In genomic region chr5:131305906-131306305, GRCh38 we compare ENCODE assay signal across 19 cellular contexts. TPM values are rescaled to one million over a fixed set of nuclear protein-coding genes. Genes with fewer than 3 reads are reported as not detected.
DNase-seq lines count a peak whose midpoint lies in the region; ATAC-seq and TF ChIP-seq lines count a peak whose summit lies in the region.
"Had no signal": no experiment of that assay in that cellular context is flagged by ENCODE, and none has a peak within 500 bp of the region (broad histone marks: within the 10 kb centered on the region; RNA-seq: fewer than 3 reads in every experiment).

No MANE protein-coding gene starts in this region.

- H3K4me3 ChIP-seq in endodermal cell (ENCODE audit: low read length) (peak overlapping the region; percentile 45), neural progenitor cell (no peak overlapping the region)
- H3K4me3 ChIP-seq: dorsolateral prefrontal cortex, left ventricle myocardium inferior, prostate gland, spleen, upper lobe of left lung had no signal

- H3K27ac Mint-ChIP-seq in activated CD8-positive, alpha-beta T cell treated with anti-CD3 and anti-CD28 coated beads for 36 hours = peak overlapping the region; percentile 83
- no peak overlapping the region for H3K27ac Mint-ChIP-seq in activated CD8-positive, alpha-beta T cell treated with anti-CD3 and anti-CD28 coated beads, Interleukin-2, amount 10 ng/mL, durations not matched to agents 7 days and 5 days
- H3K27ac Mint-ChIP-seq in T-cell = peak overlapping the region; percentile 49 to 71
- H3K27ac Mint-ChIP-seq in endodermal cell = no peak overlapping the region
- H3K27ac Mint-ChIP-seq in natural killer cell treated with Interleukin-12 subunit alpha and Interleukin-12 subunit beta and Interleukin-15 and Interleukin-18, amount 100 ng/mL, for 72 hours = peak overlapping the region; percentile 30 to 41
- no peak overlapping the region for H3K27ac Mint-ChIP-seq in neural progenitor cell

- POLR2A ChIA-PET in activated CD8-positive, alpha-beta T cell treated with anti-CD3 and anti-CD28 coated beads for 36 hours (lab: Charles Lee) = no interaction called here
- POLR2A ChIA-PET in activated CD8-positive, alpha-beta T cell treated with anti-CD3 and anti-CD28 coated beads, Interleukin-2, amount 10 ng/mL, durations not matched to agents 7 days and 5 days (lab: Charles Lee) = interaction anchor here (0.6 kb wide), 1 partner anchor 16 kb away, joined by 3 read pairs; no protein-coding TSS in a partner anchor
- POLR2A ChIA-PET in T-cell (lab: Charles Lee) = interaction anchor here (0.6 to 1.1 kb wide), 4 partner anchors 8 to 38 kb away, joined by 3 to 6 read pairs (median 3); no protein-coding TSS in a partner anchor

- H3K27me3 Mint-ChIP-seq in activated CD8-positive, alpha-beta T cell treated with anti-CD3 and anti-CD28 coated beads for 36 hours = no peaks in the 10 kb centered on the region
- no peaks in the 10 kb centered on the region for H3K27me3 Mint-ChIP-seq in activated CD8-positive, alpha-beta T cell treated with anti-CD3 and anti-CD28 coated beads, Interleukin-2, amount 10 ng/mL, durations not matched to agents 7 days and 5 days (ENCODE audit: low read depth)
- H3K27me3 Mint-ChIP-seq in T-cell (no peaks in the 10 kb centered on the region), endodermal cell (ENCODE audit: insufficient read depth) (no peaks in the 10 kb centered on the region), neural progenitor cell (ENCODE audit: insufficient read depth, low read depth) (peaks cover 3% of the 10 kb centered on the region)
- H3K27me3 Mint-ChIP-seq in natural killer cell treated with Interleukin-12 subunit alpha and Interleukin-12 subunit beta and Interleukin-15 and Interleukin-18, amount 100 ng/mL, for 72 hours = no peaks in the 10 kb centered on the region

- no peaks in the 10 kb centered on the region for H3F3A ChIP-seq in neural progenitor cell (ENCODE audit: low read depth)

- H3K4me3 Mint-ChIP-seq in activated CD8-positive, alpha-beta T cell treated with anti-CD3 and anti-CD28 coated beads for 36 hours = no peak overlapping the region
- H3K4me3 Mint-ChIP-seq in activated CD8-positive, alpha-beta T cell treated with anti-CD3 and anti-CD28 coated beads, Interleukin-2, amount 10 ng/mL, durations not matched to agents 7 days and 5 days = no peak overlapping the region
- H3K4me3 Mint-ChIP-seq in T-cell (peak overlapping the region; percentile 17 to 56 (median 46)), endodermal cell (no peak overlapping the region), neural progenitor cell (no peak overlapping the region)
- peak overlapping the region; percentile 23 for H3K4me3 Mint-ChIP-seq in natural killer cell treated with Interleukin-12 subunit alpha and Interleukin-12 subunit beta and Interleukin-15 and Interleukin-18, amount 100 ng/mL, for 72 hours

- H3K9me3 Mint-ChIP-seq in activated CD8-positive, alpha-beta T cell treated with anti-CD3 and anti-CD28 coated beads for 36 hours = peaks cover 7% of the 10 kb centered on the region
- no peaks in the 10 kb centered on the region for H3K9me3 Mint-ChIP-seq in activated CD8-positive, alpha-beta T cell treated with anti-CD3 and anti-CD28 coated beads, Interleukin-2, amount 10 ng/mL, durations not matched to agents 7 days and 5 days (ENCODE audit: insufficient read depth)
- H3K9me3 Mint-ChIP-seq in T-cell (peaks cover 0 to 3% (median 0%) of the 10 kb centered on the region in 3 donors), endodermal cell (peaks cover 15% of the 10 kb centered on the region), neural progenitor cell (peaks cover 35% of the 10 kb centered on the region)
- H3K9me3 Mint-ChIP-seq in natural killer cell treated with Interleukin-12 subunit alpha and Interleukin-12 subunit beta and Interleukin-15 and Interleukin-18, amount 100 ng/mL, for 72 hours = no peaks in the 10 kb centered on the region

- no peak for TF ChIP-seq CTCF in activated CD8-positive, alpha-beta T cell treated with anti-CD3 and anti-CD28 coated beads for 36 hours (IDR thresholded peaks at IDR 0.05)
- TF ChIP-seq CTCF in endodermal cell (conservative IDR thresholded peaks at IDR 0.05) (no peak), neural progenitor cell (IDR thresholded peaks at IDR 0.05) (no peak)

- CTCF ChIA-PET in activated CD8-positive, alpha-beta T cell treated with anti-CD3 and anti-CD28 coated beads for 36 hours (lab: Charles Lee) = interaction anchor here (1.4 kb wide), 1 partner anchor 13 kb away, joined by 3 read pairs; no protein-coding TSS in a partner anchor
- CTCF ChIA-PET in activated CD8-positive, alpha-beta T cell treated with anti-CD3 and anti-CD28 coated beads, Interleukin-2, amount 10 ng/mL, durations not matched to agents 7 days and 5 days (lab: Charles Lee) = interaction anchor here (0.9 kb wide), 1 partner anchor 22 kb away, joined by 3 read pairs; no protein-coding TSS in a partner anchor
- CTCF ChIA-PET in T-cell (lab: Charles Lee) = no interaction called here

- H3K4me2 ChIP-seq in neural progenitor cell = no peak overlapping the region

- DNase-seq in activated CD8-positive, alpha-beta T cell treated with anti-CD3 and anti-CD28 coated beads for 36 hours = no peak
- no peak for DNase-seq in activated CD8-positive, alpha-beta T cell treated with anti-CD3 and anti-CD28 coated beads, Interleukin-2, amount 10 ng/mL, durations not matched to agents 7 days and 5 days
- no peak for DNase-seq in T-cell
- DNase-seq in endodermal cell = no peak
- no peak for DNase-seq in natural killer cell treated with Interleukin-12 subunit alpha and Interleukin-12 subunit beta and Interleukin-15 and Interleukin-18, amount 100 ng/mL, for 72 hours (ENCODE audit: low spot score)
- DNase-seq in neural progenitor cell (ENCODE audit: low spot score) = no peak
- DNase-seq in AG20443 (ENCODE audit: low spot score) = no peak
- DNase-seq in SKM-1 (lab: John Stamatoyannopoulos, UW; ENCODE audit: unreplicated experiment) = no peak
- DNase-seq: activated CD4-positive, CD25-positive, alpha-beta regulatory T cell; amygdala; dorsolateral prefrontal cortex; left ventricle myocardium inferior; NCI-H1092 treated with DMSO at 0.1 percent for 48 hours; NCI-H82; spleen; stimulated activated naive CD4-positive, alpha-beta T cell; upper lobe of left lung had no signal

- H3K36me3 ChIP-seq in endodermal cell (ENCODE audit: control insufficient read depth, insufficient read depth, low read length) (no peaks in the 10 kb centered on the region), neural progenitor cell (no peaks in the 10 kb centered on the region)
- H3K36me3 ChIP-seq: left ventricle myocardium inferior, prostate gland, upper lobe of left lung had no signal

- H3K36me3 Mint-ChIP-seq in activated CD8-positive, alpha-beta T cell treated with anti-CD3 and anti-CD28 coated beads for 36 hours (ENCODE audit: low read depth) = peaks cover 35% of the 10 kb centered on the region
- H3K36me3 Mint-ChIP-seq in activated CD8-positive, alpha-beta T cell treated with anti-CD3 and anti-CD28 coated beads, Interleukin-2, amount 10 ng/mL, durations not matched to agents 7 days and 5 days (ENCODE audit: low read depth) = peaks cover 42% of the 10 kb centered on the region
- H3K36me3 Mint-ChIP-seq in T-cell = peaks cover 17% of the 10 kb centered on the region
- peaks cover 20% of the 10 kb centered on the region for H3K36me3 Mint-ChIP-seq in endodermal cell (ENCODE audit: low read depth)
- H3K36me3 Mint-ChIP-seq in natural killer cell treated with Interleukin-12 subunit alpha and Interleukin-12 subunit beta and Interleukin-15 and Interleukin-18, amount 100 ng/mL, for 72 hours = peaks cover 1% of the 10 kb centered on the region
- H3K36me3 Mint-ChIP-seq in neural progenitor cell = peaks cover 30% of the 10 kb centered on the region

- no peak overlapping the region for H2AFZ ChIP-seq in neural progenitor cell (replicated peaks)

- H4K20me1 ChIP-seq in neural progenitor cell (ENCODE audit: low read depth) = no peaks in the 10 kb centered on the region

- H3K27ac ChIP-seq in endodermal cell (ENCODE audit: low read depth, low read length) (no peak overlapping the region), neural progenitor cell (no peak overlapping the region)
- H3K27ac ChIP-seq: left ventricle myocardium inferior, prostate gland, RWPE1, upper lobe of left lung had no signal

- H3K4me1 ChIP-seq in endodermal cell (ENCODE audit: control insufficient read depth, insufficient read depth, low read length) (no peaks in the 10 kb centered on the region), neural progenitor cell (no peaks in the 10 kb centered on the region)
- H3K4me1 ChIP-seq: prostate gland had no signal

- peaks cover 60% of the 10 kb centered on the region for H3K4me1 Mint-ChIP-seq in activated CD8-positive, alpha-beta T cell treated with anti-CD3 and anti-CD28 coated beads for 36 hours (ENCODE audit: low read depth)
- H3K4me1 Mint-ChIP-seq in activated CD8-positive, alpha-beta T cell treated with anti-CD3 and anti-CD28 coated beads, Interleukin-2, amount 10 ng/mL, durations not matched to agents 7 days and 5 days (ENCODE audit: low read depth) = peaks cover 56% of the 10 kb centered on the region
- H3K4me1 Mint-ChIP-seq in T-cell = peaks cover 64 to 76% (median 69%) of the 10 kb centered on the region in 3 donors
- no peaks in the 10 kb centered on the region for H3K4me1 Mint-ChIP-seq in endodermal cell
- H3K4me1 Mint-ChIP-seq in natural killer cell treated with Interleukin-12 subunit alpha and Interleukin-12 subunit beta and Interleukin-15 and Interleukin-18, amount 100 ng/mL, for 72 hours (ENCODE audit: low read depth in 2 of 2) = peaks cover 49 to 56% of the 10 kb centered on the region in 2 donors
- no peaks in the 10 kb centered on the region for H3K4me1 Mint-ChIP-seq in neural progenitor cell

- H3K27me3 ChIP-seq in endodermal cell (ENCODE audit: control insufficient read depth, insufficient read depth, low read length, poor library complexity, severe bottlenecking) = no peaks in the 10 kb centered on the region
- H3K27me3 ChIP-seq in neural progenitor cell = no peaks in the 10 kb centered on the region
- H3K27me3 ChIP-seq: dorsolateral prefrontal cortex, spleen, upper lobe of left lung had no signal

- H3K9ac ChIP-seq in endodermal cell (ENCODE audit: extremely low read depth, low read length, poor library complexity, severe bottlenecking) = no peak overlapping the region
- no peak overlapping the region for H3K9ac ChIP-seq in neural progenitor cell

- 96 to 100% methylated on average over 2 of the region's 2 CpGs for WGBS in endodermal cell (ENCODE audit: insufficient coverage in 1 of 2, insufficient read length in 1 of 2), 2 experiments

- peaks cover 63% of the 10 kb centered on the region for H3K79me2 ChIP-seq in neural progenitor cell (ENCODE audit: low read depth)

- H3K9me3 ChIP-seq in endodermal cell (ENCODE audit: control insufficient read depth, low read length) (peaks cover 12% of the 10 kb centered on the region), neural progenitor cell (ENCODE audit: low read depth) (peaks cover 6% of the 10 kb centered on the region)
- H3K9me3 ChIP-seq: prostate gland, spleen, upper lobe of left lung had no signal

- no peak for ATAC-seq in activated CD8-positive, alpha-beta T cell treated with anti-CD3 and anti-CD28 coated beads for 36 hours
- ATAC-seq in activated CD8-positive, alpha-beta T cell treated with anti-CD3 and anti-CD28 coated beads, Interleukin-2, amount 10 ng/mL, durations not matched to agents 7 days and 5 days = no peak
- ATAC-seq in T-cell (replicated peaks in 1 of 4) = peak in 1 of 4 experiments; percentile 20
- no peak for ATAC-seq in natural killer cell treated with Interleukin-12 subunit alpha and Interleukin-12 subunit beta and Interleukin-15 and Interleukin-18, amount 100 ng/mL, for 72 hours

- intact Hi-C loops in activated CD8-positive, alpha-beta T cell treated with anti-CD3 and anti-CD28 coated beads for 36 hours (cut with micrococcal nuclease) = no loop called here

RNA-seq across cellular contexts. Expression of gene CDC42SE2, which starts 42.1 kb away (rescaled TPM):
- 100 to 1,000 TPM; 100 to 102 TPM for total RNA-seq in activated CD8-positive, alpha-beta T cell treated with anti-CD3 and anti-CD28 coated beads for 36 hours
- 100 to 1,000 TPM; 115 to 126 TPM for total RNA-seq in activated CD8-positive, alpha-beta T cell treated with anti-CD3 and anti-CD28 coated beads, Interleukin-2, amount 10 ng/mL, durations not matched to agents 7 days and 5 days
- total RNA-seq in T-cell (100 to 1,000 TPM; 229 to 259 (median 238) TPM), endodermal cell (10 to 100 TPM; 28.6 to 36.4 TPM), neural progenitor cell (ENCODE audit: low replicate concordance) (52.8 and 79.9 TPM in 2 replicates)
- 29.8 TPM for polyA plus RNA-seq in endodermal cell (2013, experiment 1 of 2)
- 26.4 TPM for polyA plus RNA-seq in endodermal cell (2013, experiment 2 of 2)
- total RNA-seq in natural killer cell treated with Interleukin-12 subunit alpha and Interleukin-12 subunit beta and Interleukin-15 and Interleukin-18, amount 100 ng/mL, for 72 hours = 100 to 1,000 TPM in 1 of 2 donors, 10 to 100 TPM in 1; 78.2 to 120 TPM

Comparison
In these comparisons a context has a peak if more than half of its experiments do, and no peak if none do; other contexts are left out.
1. H3K27ac Mint-ChIP-seq: peak in activated CD8-positive, alpha-beta T cell treated with anti-CD3 and anti-CD28 coated beads for 36 hours (single experiment), T-cell (2 of 2) and natural killer cell treated with Interleukin-12 subunit alpha and Interleukin-12 subunit beta and Interleukin-15 and Interleukin-18, amount 100 ng/mL, for 72 hours (2 of 2); none in activated CD8-positive, alpha-beta T cell treated with anti-CD3 and anti-CD28 coated beads, Interleukin-2, amount 10 ng/mL, durations not matched to agents 7 days and 5 days (single experiment), endodermal cell (single experiment) and neural progenitor cell (single experiment).
2. H3K4me3 Mint-ChIP-seq: peak in T-cell (3 of 3) and natural killer cell treated with Interleukin-12 subunit alpha and Interleukin-12 subunit beta and Interleukin-15 and Interleukin-18, amount 100 ng/mL, for 72 hours (single experiment); none in activated CD8-positive, alpha-beta T cell treated with anti-CD3 and anti-CD28 coated beads for 36 hours (single experiment), activated CD8-positive, alpha-beta T cell treated with anti-CD3 and anti-CD28 coated beads, Interleukin-2, amount 10 ng/mL, durations not matched to agents 7 days and 5 days (single experiment), endodermal cell (single experiment) and neural progenitor cell (single experiment).
3. CTCF ChIA-PET loops: an anchor here in activated CD8-positive, alpha-beta T cell treated with anti-CD3 and anti-CD28 coated beads for 36 hours (1.4 kb wide) and activated CD8-positive, alpha-beta T cell treated with anti-CD3 and anti-CD28 coated beads, Interleukin-2, amount 10 ng/mL, durations not matched to agents 7 days and 5 days (0.9 kb wide); none called in T-cell.